29 cellular contexts compared by ENCODE assay signal in genomic region chr14:104305511-104306449, GRCh38.
"Had no signal": no experiment of that assay in that cellular context is flagged by ENCODE, and none has a peak within 500 bp of the region (broad histone marks: within the 10 kb centered on the region; RNA-seq: fewer than 3 reads in every experiment).

No MANE protein-coding gene starts in this region.

- H3K27me3 ChIP-seq: hepatocyte, ovary, uterus had no signal

- FAIRE-seq: colon, endometrium had no signal

- ATAC-seq: activated naive CD8-positive, alpha-beta T cell treated with anti-CD3 and anti-CD28 coated beads, Interleukin-2, amount 50 U/mL, for 24 hours; left colon; lower lobe of right lung; stimulated activated naive CD8-positive, alpha-beta T cell treated with anti-CD3 and anti-CD28 coated beads, Interleukin-15, Interleukin-2, amounts not matched to agents 100 U/mL and 50 U/mL, for 24 hours had no signal

- DNase-seq: activated CD4-positive, alpha-beta memory T cell treated with anti-CD3 and anti-CD28 coated beads for 36 hours; activated CD4-positive, alpha-beta T cell treated with anti-CD3 and anti-CD28 coated beads, Interleukin-2, amount 10 ng/mL, durations not matched to agents 24 days and 14 days; activated CD4-positive, CD25-positive, alpha-beta regulatory T cell treated with anti-CD3 and anti-CD28 coated beads, Interleukin-2, amount 50 U/mL, for 72 hours; activated gamma-delta T cell; activated naive CD8-positive, alpha-beta T cell treated with anti-CD3 and anti-CD28 coated beads, Interleukin-2, amount 50 U/mL, for 24 hours; activated T-cell treated with anti-CD3 and anti-CD28 coated beads, Interleukin-2, amount 50 U/mL, for 1 hour; amygdala; effector CD8-positive, alpha-beta T cell; esophagus squamous epithelium; foreskin melanocyte; islet precursor cell; mesenchymal stem cell; natural killer cell; retina; stimulated activated CD4-positive, alpha-beta T cell treated with anti-CD3 and anti-CD28 coated beads, Interleukin-2, amount 100 ng/mL, for 48 hours; stimulated activated naive CD8-positive, alpha-beta T cell treated with anti-CD3 and anti-CD28 coated beads, Interleukin-15, Interleukin-2, amounts not matched to agents 100 U/mL and 50 U/mL, for 24 hours; SW 1271; T-helper 9 cell; uterus had no signal

- H3K27ac ChIP-seq: breast epithelium, epithelial cell of prostate, esophagus squamous epithelium, hepatocyte, lower lobe of right lung, ovary, prostate gland, thoracic aorta, uterus had no signal

- H3K4me3 ChIP-seq: breast epithelium, esophagus squamous epithelium, hepatocyte, lower lobe of right lung, ovary, prostate gland, thoracic aorta, uterus had no signal

- H3K4me1 ChIP-seq: breast epithelium, esophagus squamous epithelium, lower lobe of right lung, prostate gland, uterus had no signal

- H3K9me3 ChIP-seq: breast epithelium, esophagus squamous epithelium, lower lobe of right lung, ovary, prostate gland, thoracic aorta, uterus had no signal

- H3K36me3 ChIP-seq: breast epithelium, esophagus squamous epithelium, lower lobe of right lung, ovary, prostate gland, thoracic aorta, uterus had no signal
